21 cellular contexts compared by ENCODE assay signal in the genomic region with DNA sequence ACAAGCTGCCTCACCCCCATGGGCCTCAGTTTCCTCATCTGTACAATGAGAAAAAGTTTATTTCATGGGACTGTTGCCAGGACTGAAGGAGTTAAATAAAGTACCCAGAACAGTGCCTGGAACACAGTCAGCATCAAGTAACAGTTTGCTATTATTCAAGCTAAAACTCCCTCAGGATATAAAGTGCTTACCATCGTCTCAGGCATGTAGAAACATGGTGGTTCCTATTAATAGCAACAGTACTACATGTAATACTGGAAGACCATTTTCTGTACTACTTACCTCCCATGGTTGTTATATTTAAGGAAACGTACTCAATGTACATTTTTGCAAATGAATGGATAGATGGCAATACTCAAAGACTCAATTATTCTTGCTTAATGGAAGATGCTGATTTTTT.
"Had no signal": no experiment of that assay in that cellular context is flagged by ENCODE, and none has a peak within 500 bp of the region (broad histone marks: within the 10 kb centered on the region; RNA-seq: fewer than 3 reads in every experiment).

No MANE protein-coding gene starts in this region.

- H3K27ac Mint-ChIP-seq: activated naive CD4-positive, alpha-beta T cell treated with anti-CD3 and anti-CD28 coated beads, Interleukin-2, amount 50 U/mL, for 24 hours; memory B cell had no signal

- H3K9me3 Mint-ChIP-seq: activated naive CD4-positive, alpha-beta T cell treated with anti-CD3 and anti-CD28 coated beads, Interleukin-2, amount 50 U/mL, for 24 hours; memory B cell had no signal

- DNase-seq: activated CD4-positive, alpha-beta T cell treated with anti-CD3 and anti-CD28 coated beads, Interleukin-2, amount 50 U/mL, for 4 hours; activated CD4-positive, CD25-positive, alpha-beta regulatory T cell treated with anti-CD3 and anti-CD28 coated beads, Interleukin-2, amount 50 U/mL, for 72 hours; activated gamma-delta T cell; adrenal gland; dermis blood vessel endothelial cell; effector memory CD4-positive, alpha-beta T cell; heart right ventricle; kidney glomerular epithelial cell; left ventricle myocardium superior; mucosa of descending colon; naive B cell; pancreas; sigmoid colon; stimulated activated CD8-positive, alpha-beta memory T cell treated with anti-CD3 and anti-CD28 coated beads, Interleukin-4, amount 100 ng/mL, for 48 hours; stimulated activated naive CD4-positive, alpha-beta T cell; upper lobe of right lung had no signal

- H3K27me3 ChIP-seq: adrenal gland, cardiac muscle cell, heart right ventricle, pancreas, sigmoid colon, upper lobe of right lung had no signal

- H3K27ac ChIP-seq: adrenal gland, heart right ventricle, pancreas, upper lobe of right lung, VCaP had no signal

- H3K4me1 ChIP-seq: adrenal gland, pancreas, upper lobe of right lung had no signal

- H3K9me3 ChIP-seq: adrenal gland, heart right ventricle, mucosa of descending colon, pancreas, sigmoid colon, upper lobe of right lung had no signal

- H3K27me3 Mint-ChIP-seq: activated naive CD4-positive, alpha-beta T cell treated with anti-CD3 and anti-CD28 coated beads, Interleukin-2, amount 50 U/mL, for 24 hours; memory B cell; naive B cell had no signal

- H3K4me3 ChIP-seq: adrenal gland, cardiac muscle cell, heart right ventricle, mucosa of descending colon, pancreas, sigmoid colon, upper lobe of right lung had no signal

- H3K4me3 Mint-ChIP-seq: activated naive CD4-positive, alpha-beta T cell treated with anti-CD3 and anti-CD28 coated beads, Interleukin-2, amount 50 U/mL, for 24 hours; memory B cell; naive B cell had no signal

- ATAC-seq: left ventricle myocardium superior, mucosa of descending colon, pancreas, upper lobe of right lung had no signal

- FAIRE-seq: astrocyte, pancreas had no signal
